8 cellular contexts compared by ENCODE assay signal in genomic region chr9:33287087-33287490, GRCh38. TPM values are rescaled to one million over a fixed set of nuclear protein-coding genes. Genes with fewer than 3 reads are reported as not detected.
DNase-seq lines count a peak whose midpoint lies in the region; ATAC-seq and TF ChIP-seq lines count a peak whose summit lies in the region.

No MANE protein-coding gene starts in this region.

- H3K27ac ChIP-seq in esophagus muscularis mucosa (replicated peaks in 1 of 4) (peak overlapping the region; percentile 50 to 100 (median 99)), neural progenitor cell (no peak overlapping the region)

- H3K4me1 ChIP-seq in esophagus muscularis mucosa (peaks cover 26 to 38% (median 31%) of the 10 kb centered on the region in 4 donors), neural progenitor cell (peaks cover 4% of the 10 kb centered on the region)

- WGBS in esophagus muscularis mucosa: 59% methylated on average over 4 of the region's 4 CpGs

- peaks cover 18% of the 10 kb centered on the region for H3K79me2 ChIP-seq in neural progenitor cell (ENCODE audit: low read depth)

- H3K4me3 Mint-ChIP-seq in activated CD4-positive, alpha-beta memory T cell treated with anti-CD3 and anti-CD28 coated beads, Interleukin-2, amount 10 ng/mL, durations not matched to agents 7 days and 5 days: no peak overlapping the region
- no peak overlapping the region for H3K4me3 Mint-ChIP-seq in neural progenitor cell

- intact Hi-C loops in esophagus muscularis mucosa (cut with DNase I): loop anchor here (5.0 to 10.0 kb wide), 2 partner anchors 130 to 188 kb away; partner anchors contain the start of gene NOL6

- H3F3A ChIP-seq in neural progenitor cell (ENCODE audit: low read depth): peaks cover 13% of the 10 kb centered on the region

- ATAC-seq in HG02884 (IDR thresholded peaks at IDR 0.05; ENCODE audit: unreplicated experiment): no peak

- no peak overlapping the region for H3K4me3 ChIP-seq in HFF-Myc (replicated peaks; ENCODE audit: low read depth, low read length)
- no peak overlapping the region for H3K4me3 ChIP-seq in esophagus muscularis mucosa
- H3K4me3 ChIP-seq in neural progenitor cell: no peak overlapping the region

- no peaks in the 10 kb centered on the region for H3K27me3 ChIP-seq in esophagus muscularis mucosa
- H3K27me3 ChIP-seq in neural progenitor cell: no peaks in the 10 kb centered on the region

- no peak for TF ChIP-seq POLR2A in esophagus muscularis mucosa (IDR thresholded peaks at IDR 0.05; ENCODE audit: low read depth)

- no peak overlapping the region for H2AFZ ChIP-seq in neural progenitor cell (replicated peaks)

- DNase-seq in CMK (ENCODE audit: low read depth): peak; percentile 22
- DNase-seq in HFF-Myc (ENCODE audit: extremely low read depth, low read depth): peak; percentile 52
- DNase-seq in NCI-H69 (lab: John Stamatoyannopoulos, UW): peak; percentile 80
- DNase-seq in activated CD4-positive, alpha-beta memory T cell treated with anti-CD3 and anti-CD28 coated beads, Interleukin-2, amount 10 ng/mL, durations not matched to agents 7 days and 5 days: peak; percentile 63
- DNase-seq in esophagus muscularis mucosa (ENCODE audit: extremely low spot score): no peak
- peak; percentile 65 for DNase-seq in neural progenitor cell (ENCODE audit: low spot score)
- no peak for DNase-seq in NK-92 (lab: John Stamatoyannopoulos, UW; ENCODE audit: unreplicated experiment)

- H3K9ac ChIP-seq in neural progenitor cell: no peak overlapping the region

- H3K9me3 ChIP-seq in esophagus muscularis mucosa: no peaks in the 10 kb centered on the region
- H3K9me3 ChIP-seq in neural progenitor cell (ENCODE audit: low read depth): no peaks in the 10 kb centered on the region

- H3K4me1 Mint-ChIP-seq in activated CD4-positive, alpha-beta memory T cell treated with anti-CD3 and anti-CD28 coated beads, Interleukin-2, amount 10 ng/mL, durations not matched to agents 7 days and 5 days: peaks cover 29% of the 10 kb centered on the region
- peaks cover 12% of the 10 kb centered on the region for H3K4me1 Mint-ChIP-seq in neural progenitor cell

- H4K20me1 ChIP-seq in neural progenitor cell (ENCODE audit: low read depth): no peaks in the 10 kb centered on the region

- peak; percentile 69 for TF ChIP-seq CTCF in HFF-Myc (IDR thresholded peaks at IDR 0.05; ENCODE audit: low read depth, low read length, missing control alignments)
- TF ChIP-seq CTCF in esophagus muscularis mucosa (IDR thresholded peaks at IDR 0.05): peak; percentile 63 to 80 (median 76)
- TF ChIP-seq CTCF in neural progenitor cell (IDR thresholded peaks at IDR 0.05): peak; percentile 70

- H3K9me3 Mint-ChIP-seq in activated CD4-positive, alpha-beta memory T cell treated with anti-CD3 and anti-CD28 coated beads, Interleukin-2, amount 10 ng/mL, durations not matched to agents 7 days and 5 days: no peaks in the 10 kb centered on the region
- no peaks in the 10 kb centered on the region for H3K9me3 Mint-ChIP-seq in neural progenitor cell

- H3K4me2 ChIP-seq in neural progenitor cell: no peak overlapping the region

- peak overlapping the region; percentile 34 for H3K27ac Mint-ChIP-seq in activated CD4-positive, alpha-beta memory T cell treated with anti-CD3 and anti-CD28 coated beads, Interleukin-2, amount 10 ng/mL, durations not matched to agents 7 days and 5 days
- H3K27ac Mint-ChIP-seq in neural progenitor cell: no peak overlapping the region

- POLR2A ChIA-PET in activated CD4-positive, alpha-beta memory T cell treated with anti-CD3 and anti-CD28 coated beads, Interleukin-2, amount 10 ng/mL, durations not matched to agents 7 days and 5 days (lab: Charles Lee): interaction anchor here (0.6 to 1.7 kb wide), 7 partner anchors 22 to 761 kb away, joined by 3 to 13 read pairs (median 3); partner anchors contain the start of genes B4GALT1, BAG1, CHMP5 and NOL6

- peaks cover 40% of the 10 kb centered on the region for H3K36me3 Mint-ChIP-seq in activated CD4-positive, alpha-beta memory T cell treated with anti-CD3 and anti-CD28 coated beads, Interleukin-2, amount 10 ng/mL, durations not matched to agents 7 days and 5 days (ENCODE audit: low read depth)
- no peaks in the 10 kb centered on the region for H3K36me3 Mint-ChIP-seq in neural progenitor cell

- CTCF ChIA-PET in activated CD4-positive, alpha-beta memory T cell treated with anti-CD3 and anti-CD28 coated beads, Interleukin-2, amount 10 ng/mL, durations not matched to agents 7 days and 5 days (lab: Charles Lee): interaction anchor here (0.7 to 2.1 kb wide), 19 partner anchors 9 to 317 kb away, joined by 3 to 16 read pairs (median 4); partner anchors contain the start of genes NOL6 and SMU1

- H3K36me3 ChIP-seq in esophagus muscularis mucosa: peaks cover 2 to 37% (median 25%) of the 10 kb centered on the region in 4 donors
- H3K36me3 ChIP-seq in neural progenitor cell: no peaks in the 10 kb centered on the region

- TF ChIP-seq EP300 in esophagus muscularis mucosa (IDR thresholded peaks at IDR 0.05): no peak

- H3K27me3 Mint-ChIP-seq in activated CD4-positive, alpha-beta memory T cell treated with anti-CD3 and anti-CD28 coated beads, Interleukin-2, amount 10 ng/mL, durations not matched to agents 7 days and 5 days: no peaks in the 10 kb centered on the region
- H3K27me3 Mint-ChIP-seq in neural progenitor cell (ENCODE audit: insufficient read depth, low read depth): peaks cover 5% of the 10 kb centered on the region

RNA-seq across cellular contexts. Expression of gene NFX1, which starts 3.2 kb away (rescaled TPM):
- 10 to 100 TPM; 37.5 to 37.8 TPM for total RNA-seq in activated CD4-positive, alpha-beta memory T cell treated with anti-CD3 and anti-CD28 coated beads, Interleukin-2, amount 10 ng/mL, durations not matched to agents 7 days and 5 days
- total RNA-seq in esophagus muscularis mucosa (10 to 100 TPM; 32.1 to 49.4 (median 36.9) TPM), neural progenitor cell (ENCODE audit: low replicate concordance) (13.0 and 14.6 TPM in 2 replicates)

RNA-seq across cellular contexts. Expression of gene CHMP5, which starts 22.2 kb away (rescaled TPM):
- total RNA-seq in activated CD4-positive, alpha-beta memory T cell treated with anti-CD3 and anti-CD28 coated beads, Interleukin-2, amount 10 ng/mL, durations not matched to agents 7 days and 5 days: 100 to 1,000 TPM; 149 TPM
- total RNA-seq in esophagus muscularis mucosa (10 to 100 TPM; 48.0 to 77.2 (median 65.2) TPM), neural progenitor cell (ENCODE audit: low replicate concordance) (74.9 and 135 TPM in 2 replicates)

RNA-seq across cellular contexts. Expression of gene BAG1, which starts 22.6 kb away (rescaled TPM):
- total RNA-seq in activated CD4-positive, alpha-beta memory T cell treated with anti-CD3 and anti-CD28 coated beads, Interleukin-2, amount 10 ng/mL, durations not matched to agents 7 days and 5 days: 10 to 100 TPM; 56.3 to 57.1 TPM
- total RNA-seq in esophagus muscularis mucosa: 100 to 1,000 TPM; 108 to 154 (median 126) TPM
- 44.3 and 49.2 TPM in 2 replicates for total RNA-seq in neural progenitor cell (ENCODE audit: low replicate concordance)

RNA-seq across cellular contexts. Expression of gene SPINK4, which starts 47.1 kb away (rescaled TPM):
- not detected for total RNA-seq in activated CD4-positive, alpha-beta memory T cell treated with anti-CD3 and anti-CD28 coated beads, Interleukin-2, amount 10 ng/mL, durations not matched to agents 7 days and 5 days
- total RNA-seq in esophagus muscularis mucosa: not detected
- total RNA-seq in neural progenitor cell (ENCODE audit: low replicate concordance): not detected in 2 replicates

Comparison
In these comparisons a context has a peak if more than half of its experiments do, and no peak if none do; other contexts are left out.
1. DNase-seq: peak in CMK (single experiment), HFF-Myc (single experiment), NCI-H69 (single experiment), activated CD4-positive, alpha-beta memory T cell treated with anti-CD3 and anti-CD28 coated beads, Interleukin-2, amount 10 ng/mL, durations not matched to agents 7 days and 5 days (single experiment) and neural progenitor cell (single experiment); none in esophagus muscularis mucosa (single experiment) and NK-92 (single experiment).
2. Peak in every context shown above with its lines, with median percentiles within 50 percentile points of each other: CTCF ChIP-seq.